In the genomic region with DNA sequence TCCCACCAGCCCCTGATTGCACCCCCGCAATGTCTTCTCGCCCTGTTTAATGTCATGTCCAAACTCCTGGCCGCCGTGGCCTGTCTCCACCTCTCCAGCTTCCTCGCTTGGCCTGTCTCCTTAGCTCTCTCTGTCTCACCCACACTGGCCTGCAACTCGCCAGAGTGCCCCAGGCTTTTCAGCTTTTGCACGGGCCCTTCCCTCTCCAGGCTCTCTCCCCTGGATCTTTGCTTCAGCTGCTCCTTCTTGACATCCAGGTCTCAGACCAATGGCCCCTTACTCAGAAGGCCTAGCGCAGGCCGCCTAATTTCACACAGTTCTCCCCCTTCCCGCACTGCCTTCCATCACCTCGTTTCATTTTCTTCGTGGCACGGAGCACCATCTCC, we compare ENCODE assay signal across 8 cellular contexts. TPM values are rescaled to one million over a fixed set of nuclear protein-coding genes. Genes with fewer than 3 reads are reported as not detected.
A peak's percentile ranks its signal among the peaks of the same experiment; 100 is the strongest.
DNase-seq lines count a peak whose midpoint lies in the region; ATAC-seq and TF ChIP-seq lines count a peak whose summit lies in the region.

No MANE protein-coding gene starts in this region.

- no peak overlapping the region for H3K23ac ChIP-seq in mesenchymal stem cell (ENCODE audit: low read length in 2 of 2)

- H2BK120ac ChIP-seq in mesenchymal stem cell (ENCODE audit: low read depth, low read length): no peak overlapping the region

- H3K4me2 ChIP-seq in OCI-LY1 (ENCODE audit: low read length) (peak overlapping the region; percentile 89), mesenchymal stem cell (ENCODE audit: low read length, poor library complexity, severe bottlenecking) (peak overlapping the region; percentile 81)

- TF ChIP-seq CTCF in OCI-LY1 (IDR thresholded peaks at IDR 0.05; ENCODE audit: low read length) (no peak), coronary artery (IDR thresholded peaks at IDR 0.05) (no peak), upper lobe of left lung (IDR thresholded peaks at IDR 0.05) (no peak)

- no peaks in the 10 kb centered on the region for H3K9me2 ChIP-seq in OCI-LY1 (ENCODE audit: low read depth, low read length)

- H4K91ac ChIP-seq in mesenchymal stem cell (ENCODE audit: low read length): peak overlapping the region; percentile 67

- H3K9ac ChIP-seq in OCI-LY1 (ENCODE audit: low read length) (peak overlapping the region; percentile 80), mesenchymal stem cell (ENCODE audit: low read length) (peak overlapping the region; percentile 89)

- H3K27ac ChIP-seq in OCI-LY1 (ENCODE audit: low read depth, low read length, poor library complexity, severe bottlenecking) (no peak overlapping the region), coronary artery (peak overlapping the region; percentile 17 to 60), mesenchymal stem cell (ENCODE audit: low read length, poor library complexity, severe bottlenecking) (no peak overlapping the region), upper lobe of left lung (peak overlapping the region in 2 of 4 donors; percentile 65 to 83)

- H3F3A ChIP-seq in OCI-LY1 (ENCODE audit: insufficient read depth, low read length): no peaks in the 10 kb centered on the region

- H4K20me1 ChIP-seq in OCI-LY1 (ENCODE audit: insufficient read depth, low read length): no peaks in the 10 kb centered on the region

- H3K36me3 ChIP-seq in OCI-LY1 (ENCODE audit: insufficient read depth, low read length) (peaks cover 4% of the 10 kb centered on the region; the same call in 1 of the 2 replicates), mesenchymal stem cell (ENCODE audit: control insufficient read depth in 1 of 2, insufficient read depth in 2 of 2, low read depth in 1 of 2, low read length in 2 of 2) (peaks cover 0 to 2% of the 10 kb centered on the region in 2 experiments), upper lobe of left lung (no peaks in the 10 kb centered on the region)

- ATAC-seq in GM19395 (IDR thresholded peaks at IDR 0.05; ENCODE audit: unreplicated experiment) (peak; percentile 21), upper lobe of left lung (ENCODE audit: low FRiP score in 2 of 2) (peak in 1 of 2 donors; percentile 18), HG03432 (IDR thresholded peaks at IDR 0.05; ENCODE audit: unreplicated experiment) (no peak)

- peaks cover 25% of the 10 kb centered on the region for H3K79me1 ChIP-seq in mesenchymal stem cell (replicated peaks; ENCODE audit: low read length, poor library complexity, severe bottlenecking)

- H3K18ac ChIP-seq in mesenchymal stem cell (ENCODE audit: low read depth in 1 of 2, low read length in 2 of 2): peak overlapping the region in 1 of 2 experiments; percentile 70

- no peak for TF ChIP-seq EP300 in upper lobe of left lung (IDR thresholded peaks at IDR 0.05)

- no peak overlapping the region for H2BK12ac ChIP-seq in mesenchymal stem cell (ENCODE audit: low read length in 2 of 2)

- peak overlapping the region; percentile 93 for H4K8ac ChIP-seq in mesenchymal stem cell (ENCODE audit: low read length)

- H3K4me3 ChIP-seq in OCI-LY1 (ENCODE audit: low read depth, low read length, poor library complexity, severe bottlenecking) (peak overlapping the region; percentile 81), coronary artery (peak overlapping the region; percentile 91), mesenchymal stem cell (ENCODE audit: insufficient read depth in 1 of 2, low read depth in 1 of 2, low read length in 2 of 2) (peak overlapping the region; percentile 87 to 96), upper lobe of left lung (peak overlapping the region; percentile 80 to 97 (median 89))

- 0 out of 2 replicates have a peak, but pooled peaks cover 6% of the 10 kb centered on the region for H3K79me2 ChIP-seq in OCI-LY1 (ENCODE audit: insufficient read depth, low read length)

- H3K14ac ChIP-seq in mesenchymal stem cell (ENCODE audit: low read length in 2 of 2): no peak overlapping the region

- H2AFZ ChIP-seq in OCI-LY1 (ENCODE audit: low read length): peak overlapping the region; percentile 81
- H2AFZ ChIP-seq in mesenchymal stem cell (ENCODE audit: low read depth, low read length): peak overlapping the region; percentile 74

- H3K4ac ChIP-seq in mesenchymal stem cell (ENCODE audit: low read depth in 1 of 2, low read length in 2 of 2): peak overlapping the region in 1 of 2 experiments; percentile 89

- H3K4me1 ChIP-seq in OCI-LY1 (ENCODE audit: insufficient read depth, low read length, severe bottlenecking): peaks cover 29% of the 10 kb centered on the region
- H3K4me1 ChIP-seq in mesenchymal stem cell (ENCODE audit: control insufficient read depth, insufficient read depth, low read depth, low read length): peaks cover 5% of the 10 kb centered on the region
- H3K4me1 ChIP-seq in upper lobe of left lung: peaks cover 7 to 14% (median 11%) of the 10 kb centered on the region in 4 donors

- DNase-seq in Ammon's horn (ENCODE audit: low spot score) (peak; percentile 22), coronary artery (ENCODE audit: low spot score) (no peak), mesenchymal stem cell (no peak), upper lobe of left lung (no peak), NCI-H2081 treated with DMSO at 0.1 percent for 48 hours (lab: John Stamatoyannopoulos, UW) (no peak)

- no peak overlapping the region for H2BK15ac ChIP-seq in mesenchymal stem cell (ENCODE audit: low read depth, poor library complexity, severe bottlenecking)

- H2AK5ac ChIP-seq in mesenchymal stem cell (ENCODE audit: low read length, severe bottlenecking): no peak overlapping the region

- no peak overlapping the region for H2BK5ac ChIP-seq in mesenchymal stem cell (ENCODE audit: low read depth, low read length, poor library complexity, severe bottlenecking)

- H3K9me3 ChIP-seq in OCI-LY1 (ENCODE audit: low read length) (no peaks in the 10 kb centered on the region), mesenchymal stem cell (ENCODE audit: control insufficient read depth, low read length) (no peaks in the 10 kb centered on the region), upper lobe of left lung (no peaks in the 10 kb centered on the region)

- no peak for TF ChIP-seq POLR2A in upper lobe of left lung (IDR thresholded peaks at IDR 0.05)

- WGBS in mesenchymal stem cell: 43% methylated on average over 13 of the region's 13 CpGs
- WGBS in upper lobe of left lung, 2 donors: 34 to 37% methylated on average over 13 of the region's 13 CpGs

- no peaks in the 10 kb centered on the region for H3K27me3 ChIP-seq in OCI-LY1 (ENCODE audit: insufficient read depth, low read length)
- no peaks in the 10 kb centered on the region for H3K27me3 ChIP-seq in mesenchymal stem cell (ENCODE audit: control insufficient read depth in 1 of 2, insufficient read depth in 1 of 2, low read length in 2 of 2)
- H3K27me3 ChIP-seq in upper lobe of left lung: no peaks in the 10 kb centered on the region

RNA-seq across cellular contexts. Expression of a gene that starts 0.5 kb away (rescaled TPM):
- 21.2 TPM for polyA plus RNA-seq in mesenchymal stem cell (2013, experiment 1 of 2)
- 20.9 TPM for polyA plus RNA-seq in mesenchymal stem cell (2013, experiment 2 of 2)
- total RNA-seq in upper lobe of left lung: 10 to 100 TPM; 11.5 to 51.3 (median 22.3) TPM

Comparison
In these comparisons a context has a peak if more than half of its experiments do, and no peak if none do; other contexts are left out.
1. H3K27ac ChIP-seq: peak in coronary artery (2 of 2); none in OCI-LY1 (single experiment) and mesenchymal stem cell (single experiment).
2. Peak in every context shown above with its lines, with median percentiles within 50 percentile points of each other: H3K4me3 ChIP-seq.